ENCODE assay signal across 8 cellular contexts in genomic region chr2:169732583-169733358, GRCh38. TPM values are rescaled to one million over a fixed set of nuclear protein-coding genes. Genes with fewer than 3 reads are reported as not detected.
DNase-seq lines count a peak whose midpoint lies in the region; ATAC-seq and TF ChIP-seq lines count a peak whose summit lies in the region.

No MANE protein-coding gene starts in this region.

- H4K91ac ChIP-seq in neuronal stem cell (ENCODE audit: low read depth, low read length, poor library complexity) = no peak overlapping the region

- DNase-seq in GDM1 (lab: John Stamatoyannopoulos, UW) (peak; percentile 43), PC-9 (no peak), neuronal stem cell (ENCODE audit: low spot score) (no peak), DMS79 treated with DMSO at 0.1 percent for 48 hours (lab: John Stamatoyannopoulos, UW) (no peak)

- peak overlapping the region; percentile 87; the same call in 1 of the 2 replicates for H2AFZ ChIP-seq in PC-9
- H2AFZ ChIP-seq in neuronal stem cell (ENCODE audit: low read length) = peak overlapping the region; percentile 97

- H2BK5ac ChIP-seq in neuronal stem cell (ENCODE audit: low read length) = no peak overlapping the region

- no TSS peak for BruUV-seq in PC-9 (replicated peaks; lab: Mats Ljungman, UMichigan)

- POLR2A ChIA-PET in PC-9 (lab: Charles Lee; ENCODE audit: unreplicated experiment) = no interaction called here

- intact Hi-C loops in PC-9 (cut with micrococcal nuclease; ENCODE audit: unreplicated experiment) = no loop called here

- peak overlapping the region; percentile 90 for H3K9ac ChIP-seq in neuronal stem cell (ENCODE audit: low read depth, low read length, poor library complexity)

- CTCF ChIA-PET in PC-9 (lab: Charles Lee) = no interaction called here

- H3K4me1 ChIP-seq in PC-9 (replicated peaks; ENCODE audit: insufficient read depth) = peaks cover 24% of the 10 kb centered on the region
- no peaks in the 10 kb centered on the region for H3K4me1 ChIP-seq in esophagus (ENCODE audit: control insufficient read depth in 2 of 2, insufficient read depth in 2 of 2, low read length in 1 of 2)
- H3K4me1 ChIP-seq in neuronal stem cell (ENCODE audit: control insufficient read depth in 2 of 2, insufficient read depth in 1 of 2, low read depth in 1 of 2, low read length in 2 of 2) = peaks cover 9 to 25% of the 10 kb centered on the region in 2 donors

- no peak for TF ChIP-seq CTCF in PC-9 (conservative IDR thresholded peaks at IDR 0.05)

- peak overlapping the region; percentile 9 for H2BK15ac ChIP-seq in neuronal stem cell (ENCODE audit: low read length)

- no peak overlapping the region for H2BK12ac ChIP-seq in neuronal stem cell (ENCODE audit: low read length)

- H2BK120ac ChIP-seq in neuronal stem cell (ENCODE audit: low read depth, low read length) = no peak overlapping the region

- no peaks in the 10 kb centered on the region for H3K79me2 ChIP-seq in PC-9 (ENCODE audit: low read depth)

- no peak overlapping the region for H3K14ac ChIP-seq in neuronal stem cell (ENCODE audit: low read length)

- H3K9me3 ChIP-seq in PC-9 (ENCODE audit: insufficient read depth, low read depth) (no peaks in the 10 kb centered on the region), esophagus (ENCODE audit: control insufficient read depth in 2 of 2, insufficient read depth in 1 of 2, low read depth in 1 of 2, low read length in 1 of 2) (no peaks in the 10 kb centered on the region), neuronal stem cell (replicated peaks in 1 of 2; ENCODE audit: control insufficient read depth in 2 of 2, insufficient read depth in 1 of 2, low read depth in 1 of 2, low read length in 2 of 2) (no peaks in the 10 kb centered on the region)

- H3K4me3 ChIP-seq in PC-9 = peak overlapping the region; percentile 76; the same call in 1 of the 2 replicates
- H3K4me3 ChIP-seq in esophagus (ENCODE audit: low read depth in 1 of 2, low read length in 2 of 2) = peak overlapping the region; percentile 60 to 89
- peak overlapping the region; percentile 83 to 97 for H3K4me3 ChIP-seq in neuronal stem cell (ENCODE audit: low read length in 2 of 2)

- H4K8ac ChIP-seq in neuronal stem cell (ENCODE audit: low read depth, low read length) = no peak overlapping the region

- no peak overlapping the region for H3K23ac ChIP-seq in neuronal stem cell (ENCODE audit: low read depth, low read length, poor library complexity)

- H3K4me2 ChIP-seq in PC-9 (peak overlapping the region; percentile 75), neuronal stem cell (ENCODE audit: insufficient read depth, low read length, poor library complexity, severe bottlenecking) (peak overlapping the region; percentile 89)

- H2AK5ac ChIP-seq in neuronal stem cell (ENCODE audit: low read depth, low read length) = no peak overlapping the region

- H3K36me3 ChIP-seq in PC-9 (ENCODE audit: low read depth) (no peaks in the 10 kb centered on the region), esophagus (ENCODE audit: control insufficient read depth in 2 of 2, insufficient read depth in 2 of 2, low read length in 1 of 2) (no peaks in the 10 kb centered on the region), neuronal stem cell (replicated peaks in 1 of 2; ENCODE audit: control insufficient read depth in 2 of 2, insufficient read depth in 2 of 2, low read length in 2 of 2) (peaks cover 3 to 22% of the 10 kb centered on the region in 2 donors)

- H3K27ac ChIP-seq in PC-9 (no peak overlapping the region), esophagus (ENCODE audit: low read depth in 2 of 2, low read length in 1 of 2) (peak overlapping the region; percentile 24 to 65), neuronal stem cell (replicated peaks; ENCODE audit: low read length) (peak overlapping the region; percentile 38)

- no peak for ATAC-seq in HG02623 (IDR thresholded peaks at IDR 0.05; ENCODE audit: unreplicated experiment)
- ATAC-seq in HG03565 (IDR thresholded peaks at IDR 0.05; ENCODE audit: unreplicated experiment) = no peak
- no peak for ATAC-seq in GM21619 (IDR thresholded peaks at IDR 0.05; ENCODE audit: unreplicated experiment)

- no peaks in the 10 kb centered on the region for H3K79me1 ChIP-seq in neuronal stem cell (ENCODE audit: low read depth, low read length)

- H3F3A ChIP-seq in PC-9 (ENCODE audit: insufficient read depth, low read depth) = peaks cover 21% of the 10 kb centered on the region; the same call in 1 of the 2 replicates

- 49 to 52% methylated on average over 13 of the region's 13 CpGs for WGBS in esophagus, 2 donors
- no CpG with 5 or more reads among the region's 13 CpGs for WGBS in neuronal stem cell (ENCODE audit: extremely low coverage in 2 of 2, insufficient read length in 2 of 2, insufficient replicate concordance in 1 of 2), 2 donors

- no peaks in the 10 kb centered on the region for H3K27me3 ChIP-seq in PC-9 (ENCODE audit: insufficient read depth, low read depth)
- no peaks in the 10 kb centered on the region for H3K27me3 ChIP-seq in esophagus (ENCODE audit: control insufficient read depth in 1 of 2, insufficient read depth in 2 of 2, low read length in 2 of 2)
- H3K27me3 ChIP-seq in neuronal stem cell (ENCODE audit: control insufficient read depth in 3 of 3, insufficient read depth in 3 of 3, low read depth in 1 of 3, low read length in 3 of 3) = no peaks in the 10 kb centered on the region

- H3K9me2 ChIP-seq in PC-9 (ENCODE audit: insufficient read depth) = no peaks in the 10 kb centered on the region

- H3K4ac ChIP-seq in neuronal stem cell (ENCODE audit: low read length) = no peak overlapping the region

- no peak overlapping the region for H3K18ac ChIP-seq in neuronal stem cell (ENCODE audit: low read length)

- H4K20me1 ChIP-seq in PC-9 (ENCODE audit: insufficient read depth) = no peaks in the 10 kb centered on the region

RNA-seq across cellular contexts. Expression of gene KLHL23, which starts 0.9 kb away (rescaled TPM):
- total RNA-seq in PC-9 (2021) = 6.0 and 7.5 TPM in 2 replicates
- 1 to 10 TPM; 2.6 to 3.0 TPM for polyA plus RNA-seq in esophagus
- polyA plus RNA-seq in neuronal stem cell (2013, experiment 1 of 2) = 65.2 TPM
- 66.6 TPM for polyA plus RNA-seq in neuronal stem cell (2013, experiment 2 of 2)

RNA-seq across cellular contexts. Expression of gene PHOSPHO2, which starts 38.5 kb away (rescaled TPM):
- total RNA-seq in PC-9 (2021) = 5.3 and 5.9 TPM in 2 replicates
- polyA plus RNA-seq in esophagus = 1 to 10 TPM; 1.1 to 1.2 TPM
- polyA plus RNA-seq in neuronal stem cell (2013, experiment 1 of 2) = 4.9 TPM
- polyA plus RNA-seq in neuronal stem cell (2013, experiment 2 of 2) = 5.1 TPM

RNA-seq across cellular contexts. Expression of gene CFAP210, which starts 38.6 kb away (rescaled TPM):
- total RNA-seq in PC-9 (2021) = 0.96 TPM in 1 of 2 replicates, not detected in the other
- under 1 TPM; 0.02 to 0.08 TPM for polyA plus RNA-seq in esophagus
- 4.6 TPM for polyA plus RNA-seq in neuronal stem cell (2013, experiment 1 of 2)
- polyA plus RNA-seq in neuronal stem cell (2013, experiment 2 of 2) = 6.1 TPM
